In genomic region chr16:15643453-15644305, GRCh38 we compare ENCODE assay signal across 8 cellular contexts. TPM values are rescaled to one million over a fixed set of nuclear protein-coding genes. Genes with fewer than 3 reads are reported as not detected.
DNase-seq lines count a peak whose midpoint lies in the region; ATAC-seq and TF ChIP-seq lines count a peak whose summit lies in the region.

No MANE protein-coding gene starts in this region.

- H3K36me3 ChIP-seq in CD4-positive, CD25-positive, alpha-beta regulatory T cell (ENCODE audit: control insufficient read depth, insufficient read depth, low read length), result no peaks in the 10 kb centered on the region
- no peaks in the 10 kb centered on the region for H3K36me3 ChIP-seq in uterus

- H3K4me3 Mint-ChIP-seq in CD4-positive, CD25-positive, alpha-beta regulatory T cell, result peak overlapping the region; percentile 90 to 99 (median 96)
- H3K4me3 Mint-ChIP-seq in activated CD4-positive, alpha-beta T cell treated with anti-CD3 and anti-CD28 coated beads for 36 hours, result peak overlapping the region; percentile 84
- H3K4me3 Mint-ChIP-seq in endothelial cell (ENCODE audit: unreplicated experiment), result peak overlapping the region; percentile 93

- CTCF ChIA-PET in activated CD4-positive, alpha-beta T cell treated with anti-CD3 and anti-CD28 coated beads for 36 hours (lab: Charles Lee), result interaction anchor here (0.7 to 1.9 kb wide), 12 partner anchors 9 to 218 kb away, joined by 3 to 6 read pairs (median 4); no protein-coding TSS in a partner anchor

- ATAC-seq in CD4-positive, CD25-positive, alpha-beta regulatory T cell (ENCODE audit: low read depth in 2 of 2), result peak in 1 of 2 donors; percentile 22
- peak; percentile 17 for ATAC-seq in activated CD4-positive, alpha-beta T cell treated with anti-CD3 and anti-CD28 coated beads for 36 hours
- no peak for ATAC-seq in GM18858 (IDR thresholded peaks at IDR 0.05; ENCODE audit: unreplicated experiment)

- DNase-seq in CD4-positive, CD25-positive, alpha-beta regulatory T cell, result peak in 2 of 3 donors; percentile 9 to 77
- DNase-seq in H4 (ENCODE audit: low spot score) (peak; percentile 43), NCI-H2227 (lab: John Stamatoyannopoulos, UW; ENCODE audit: unreplicated experiment) (peak; percentile 83), endothelial cell (ENCODE audit: low spot score) (no peak), midbrain (lab: John Stamatoyannopoulos, UW) (peak; percentile 81), uterus (peak; percentile 28 to 46)
- DNase-seq in activated CD4-positive, alpha-beta T cell treated with anti-CD3 and anti-CD28 coated beads for 36 hours, result peak; percentile 41

- intact Hi-C loops in activated CD4-positive, alpha-beta T cell treated with anti-CD3 and anti-CD28 coated beads for 36 hours (cut with DNase I, micrococcal nuclease), result loop anchor here (1.0 to 10.0 kb wide), 11 partner anchors 52 to 1011 kb away; partner anchors contain the start of genes BFAR (in 2 of the 2), BMERB1 (in 1 of the 2), CEP20 (in 1 of the 2) and NTAN1 (in 1 of the 2)
- intact Hi-C loops in uterus (cut with DNase I; ENCODE audit: low total_unique reads), result no loop called here

- peaks cover 6% of the 10 kb centered on the region for H3K27me3 Mint-ChIP-seq in CD4-positive, CD25-positive, alpha-beta regulatory T cell
- no peaks in the 10 kb centered on the region for H3K27me3 Mint-ChIP-seq in activated CD4-positive, alpha-beta T cell treated with anti-CD3 and anti-CD28 coated beads for 36 hours
- peaks cover 1% of the 10 kb centered on the region for H3K27me3 Mint-ChIP-seq in endothelial cell (ENCODE audit: unreplicated experiment)

- peak overlapping the region; percentile 96 to 98 (median 98) for H3K27ac Mint-ChIP-seq in CD4-positive, CD25-positive, alpha-beta regulatory T cell
- H3K27ac Mint-ChIP-seq in activated CD4-positive, alpha-beta T cell treated with anti-CD3 and anti-CD28 coated beads for 36 hours, result peak overlapping the region; percentile 98
- H3K27ac Mint-ChIP-seq in endothelial cell (ENCODE audit: unreplicated experiment), result peak overlapping the region; percentile 92

- H3K27ac ChIP-seq in CD4-positive, CD25-positive, alpha-beta regulatory T cell (ENCODE audit: insufficient read depth, low read length, poor library complexity, severe bottlenecking), result peak overlapping the region; percentile 99
- H3K27ac ChIP-seq in uterus, result peak overlapping the region; percentile 99 to 100

- no peaks in the 10 kb centered on the region for H3K27me3 ChIP-seq in CD4-positive, CD25-positive, alpha-beta regulatory T cell (ENCODE audit: control insufficient read depth, insufficient read depth, low read length)
- no peaks in the 10 kb centered on the region for H3K27me3 ChIP-seq in uterus

- peak overlapping the region; percentile 98 for H3K4me3 ChIP-seq in CD4-positive, CD25-positive, alpha-beta regulatory T cell (ENCODE audit: low read depth, low read length)
- H3K4me3 ChIP-seq in uterus, result peak overlapping the region; percentile 61 to 99

- no peaks in the 10 kb centered on the region for H3K9me3 ChIP-seq in CD4-positive, CD25-positive, alpha-beta regulatory T cell (ENCODE audit: control insufficient read depth in 2 of 2, low read length in 2 of 2)
- no peaks in the 10 kb centered on the region for H3K9me3 ChIP-seq in uterus

- H3K4me1 Mint-ChIP-seq in CD4-positive, CD25-positive, alpha-beta regulatory T cell, result peaks cover 26 to 50% (median 36%) of the 10 kb centered on the region in 4 donors
- peaks cover 48% of the 10 kb centered on the region for H3K4me1 Mint-ChIP-seq in activated CD4-positive, alpha-beta T cell treated with anti-CD3 and anti-CD28 coated beads for 36 hours
- H3K4me1 Mint-ChIP-seq in endothelial cell (ENCODE audit: unreplicated experiment), result peaks cover 10% of the 10 kb centered on the region

- POLR2A ChIA-PET in activated CD4-positive, alpha-beta T cell treated with anti-CD3 and anti-CD28 coated beads for 36 hours (lab: Charles Lee), result interaction anchor here (0.6 to 1.4 kb wide), 2 partner anchors 21 to 53 kb away, joined by 5 to 9 read pairs; no protein-coding TSS in a partner anchor

- TF ChIP-seq POLR2A in uterus (IDR thresholded peaks at IDR 0.05), result no peak

- peaks cover 48% of the 10 kb centered on the region for H3K4me1 ChIP-seq in CD4-positive, CD25-positive, alpha-beta regulatory T cell (ENCODE audit: control insufficient read depth, insufficient read depth, low read length, poor library complexity, severe bottlenecking)
- peaks cover 0 to 7% of the 10 kb centered on the region in 2 donors for H3K4me1 ChIP-seq in uterus

- peaks cover 12% of the 10 kb centered on the region for H3K36me3 Mint-ChIP-seq in CD4-positive, CD25-positive, alpha-beta regulatory T cell
- H3K36me3 Mint-ChIP-seq in activated CD4-positive, alpha-beta T cell treated with anti-CD3 and anti-CD28 coated beads for 36 hours (ENCODE audit: low read depth), result peaks cover 11% of the 10 kb centered on the region
- H3K36me3 Mint-ChIP-seq in endothelial cell (ENCODE audit: low read depth, unreplicated experiment), result peaks cover 3% of the 10 kb centered on the region

- TF ChIP-seq CTCF in endothelial cell (IDR thresholded peaks at IDR 0.05; ENCODE audit: unreplicated experiment), result no peak
- TF ChIP-seq CTCF in uterus (IDR thresholded peaks at IDR 0.05), result peak; percentile 40 to 61 (median 48)

- no peaks in the 10 kb centered on the region for H3K9me3 Mint-ChIP-seq in CD4-positive, CD25-positive, alpha-beta regulatory T cell
- H3K9me3 Mint-ChIP-seq in activated CD4-positive, alpha-beta T cell treated with anti-CD3 and anti-CD28 coated beads for 36 hours (ENCODE audit: low read depth), result no peaks in the 10 kb centered on the region
- H3K9me3 Mint-ChIP-seq in endothelial cell (ENCODE audit: unreplicated experiment), result no peaks in the 10 kb centered on the region

RNA-seq across cellular contexts. Expression of gene MARF1, which starts 0.7 kb away (rescaled TPM):
- 208 TPM for total RNA-seq in CD4-positive, CD25-positive, alpha-beta regulatory T cell
- polyA plus RNA-seq in CD4-positive, CD25-positive, alpha-beta regulatory T cell, result 10 to 100 TPM; 13.7 to 21.6 (median 17.0) TPM
- 3.4 and 4.8 TPM in 2 replicates for total RNA-seq in H4 (2014; rRNA removed; shearing (Covaris generic))
- total RNA-seq in activated CD4-positive, alpha-beta T cell treated with anti-CD3 and anti-CD28 coated beads for 36 hours, result 10 to 100 TPM; 50.2 to 72.5 TPM
- total RNA-seq in endothelial cell (ENCODE audit: unreplicated experiment) (55.2 TPM), uterus (10 to 100 TPM; 21.0 to 91.9 (median 42.2) TPM)

RNA-seq across cellular contexts. Expression of gene NDE1, which starts 6.4 kb away (rescaled TPM):
- 146 TPM for total RNA-seq in CD4-positive, CD25-positive, alpha-beta regulatory T cell
- 10 to 100 TPM; 32.5 to 44.6 (median 42.5) TPM for polyA plus RNA-seq in CD4-positive, CD25-positive, alpha-beta regulatory T cell
- 19.7 and 20.4 TPM in 2 replicates for total RNA-seq in H4 (2014; rRNA removed; shearing (Covaris generic))
- total RNA-seq in activated CD4-positive, alpha-beta T cell treated with anti-CD3 and anti-CD28 coated beads for 36 hours, result 100 to 1,000 TPM; 107 to 117 TPM
- total RNA-seq in endothelial cell (ENCODE audit: unreplicated experiment) (24.1 TPM), uterus (10 to 100 TPM; 23.8 to 53.4 (median 39.2) TPM)
